ENCODE assay signal across 16 cellular contexts in genomic region chr1:17669305-17669704, GRCh38.
"Had no signal": no experiment of that assay in that cellular context is flagged by ENCODE, and none has a peak within 500 bp of the region (broad histone marks: within the 10 kb centered on the region; RNA-seq: fewer than 3 reads in every experiment).

No MANE protein-coding gene starts in this region.

- H3K27me3 Mint-ChIP-seq: type B pancreatic cell had no signal

- H3K4me3 Mint-ChIP-seq: effector memory CD8-positive, alpha-beta T cell; immature natural killer cell; naive thymus-derived CD4-positive, alpha-beta T cell; nephron progenitor cell; type B pancreatic cell had no signal

- ATAC-seq: effector memory CD8-positive, alpha-beta T cell; naive thymus-derived CD4-positive, alpha-beta T cell had no signal

- FAIRE-seq: keratinocyte, small intestine, urothelium cell line had no signal

- H3K36me3 Mint-ChIP-seq: immature natural killer cell; naive thymus-derived CD4-positive, alpha-beta T cell; type B pancreatic cell had no signal

- H3K9me3 ChIP-seq: esophagus muscularis mucosa, gastrocnemius medialis, neutrophil, stomach had no signal

- H3K27ac ChIP-seq: epithelial cell of prostate, neutrophil had no signal

- H3K4me1 Mint-ChIP-seq: immature natural killer cell had no signal

- H3K4me3 ChIP-seq: esophagus muscularis mucosa, gastrocnemius medialis, stomach had no signal

- DNase-seq: effector memory CD8-positive, alpha-beta T cell; immature natural killer cell; mesendoderm; naive thymus-derived CD4-positive, alpha-beta T cell; nephron progenitor cell; small intestine; stimulated activated CD4-positive, alpha-beta T cell treated with anti-CD3 and anti-CD28 coated beads, Interleukin-12 subunit alpha, Interleukin-12 subunit beta, amount 100 ng/mL, for 4 hours; stimulated activated naive CD4-positive, alpha-beta T cell; stomach had no signal

- H3K9me3 Mint-ChIP-seq: effector memory CD8-positive, alpha-beta T cell; immature natural killer cell; naive thymus-derived CD4-positive, alpha-beta T cell; nephron progenitor cell; type B pancreatic cell had no signal

- H3K27ac Mint-ChIP-seq: effector memory CD8-positive, alpha-beta T cell; immature natural killer cell; naive thymus-derived CD4-positive, alpha-beta T cell; type B pancreatic cell had no signal

- H3K36me3 ChIP-seq: neutrophil had no signal

- H3K27me3 ChIP-seq: esophagus muscularis mucosa, gastrocnemius medialis, neutrophil, stomach had no signal
